ENCODE assay signal across 19 cellular contexts in the genomic region with DNA sequence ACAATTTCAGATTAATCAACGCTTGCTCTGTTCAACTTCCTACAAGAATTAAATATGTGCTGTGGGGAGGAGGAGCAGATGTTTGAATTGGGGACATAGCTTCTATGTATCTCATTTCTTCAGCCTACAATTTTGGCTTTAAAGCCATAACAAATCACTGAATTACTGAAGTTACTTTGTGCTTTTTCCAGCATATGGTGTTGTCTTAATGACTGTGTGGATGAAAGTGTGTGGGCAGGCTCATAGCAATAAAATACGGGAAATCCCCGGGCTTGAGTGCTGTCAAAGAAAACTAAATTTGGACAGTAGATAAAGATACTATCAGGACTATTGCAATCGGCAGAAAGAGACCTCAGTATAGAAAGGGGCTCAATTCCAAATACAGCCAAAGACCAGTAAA. TPM values are rescaled to one million over a fixed set of nuclear protein-coding genes. Genes with fewer than 3 reads are reported as not detected.
DNase-seq lines count a peak whose midpoint lies in the region; ATAC-seq lines count a peak whose summit lies in the region.
"Had no signal": no experiment of that assay in that cellular context is flagged by ENCODE, and none has a peak within 500 bp of the region (broad histone marks: within the 10 kb centered on the region; RNA-seq: fewer than 3 reads in every experiment).

No MANE protein-coding gene starts in this region.

- POLR2A ChIA-PET in activated CD4-positive, alpha-beta T cell treated with anti-CD3 and anti-CD28 coated beads for 36 hours (lab: Charles Lee): no interaction called here

- no peaks in the 10 kb centered on the region for H3K9me3 Mint-ChIP-seq in activated CD4-positive, alpha-beta T cell treated with anti-CD3 and anti-CD28 coated beads for 36 hours (ENCODE audit: low read depth)
- no peaks in the 10 kb centered on the region for H3K9me3 Mint-ChIP-seq in activated T-helper 1 cell treated with anti-CD3 and anti-CD28 coated beads, Interleukin-12 subunit alpha, Interleukin-12 subunit beta, Interleukin-2, Interleukin-4 antibody, amounts not matched to agents 30 ng/mL and 10 ng/mL and 1 ng/mL, durations not matched to agents 14 hours and 24 hours and 36 hours
- peaks cover 2 to 10% of the 10 kb centered on the region in 2 donors for H3K9me3 Mint-ChIP-seq in stimulated activated naive B cell treated with anti-CD40 and anti-IgM and Interleukin-4, amounts not matched to agents 10 μg/mL and 1 μg/mL and 100 μg/mL, for 72 hours
- H3K9me3 Mint-ChIP-seq: activated naive CD4-positive, alpha-beta T cell treated with anti-CD3 and anti-CD28 coated beads, Interleukin-2, amount 50 U/mL, for 24 hours had no signal

- no peak overlapping the region for H3K27ac Mint-ChIP-seq in activated CD4-positive, alpha-beta T cell treated with anti-CD3 and anti-CD28 coated beads for 36 hours
- H3K27ac Mint-ChIP-seq in activated T-helper 1 cell treated with anti-CD3 and anti-CD28 coated beads, Interleukin-12 subunit alpha, Interleukin-12 subunit beta, Interleukin-2, Interleukin-4 antibody, amounts not matched to agents 30 ng/mL and 10 ng/mL and 1 ng/mL, durations not matched to agents 14 hours and 24 hours and 36 hours: no peak overlapping the region
- peak overlapping the region; percentile 93 for H3K27ac Mint-ChIP-seq in stimulated activated naive B cell treated with anti-CD40 and anti-IgM and Interleukin-4, amounts not matched to agents 10 μg/mL and 1 μg/mL and 100 μg/mL, for 72 hours
- H3K27ac Mint-ChIP-seq: activated naive CD4-positive, alpha-beta T cell treated with anti-CD3 and anti-CD28 coated beads, Interleukin-2, amount 50 U/mL, for 24 hours; CD8-positive, alpha-beta memory T cell had no signal

- peaks cover 2% of the 10 kb centered on the region for H3K36me3 Mint-ChIP-seq in activated CD4-positive, alpha-beta T cell treated with anti-CD3 and anti-CD28 coated beads for 36 hours (ENCODE audit: low read depth)
- no peaks in the 10 kb centered on the region for H3K36me3 Mint-ChIP-seq in activated T-helper 1 cell treated with anti-CD3 and anti-CD28 coated beads, Interleukin-12 subunit alpha, Interleukin-12 subunit beta, Interleukin-2, Interleukin-4 antibody, amounts not matched to agents 30 ng/mL and 10 ng/mL and 1 ng/mL, durations not matched to agents 14 hours and 24 hours and 36 hours (ENCODE audit: low read depth)
- peaks cover under 1 to 17% of the 10 kb centered on the region in 2 donors for H3K36me3 Mint-ChIP-seq in stimulated activated naive B cell treated with anti-CD40 and anti-IgM and Interleukin-4, amounts not matched to agents 10 μg/mL and 1 μg/mL and 100 μg/mL, for 72 hours
- H3K36me3 Mint-ChIP-seq: activated naive CD4-positive, alpha-beta T cell treated with anti-CD3 and anti-CD28 coated beads, Interleukin-2, amount 50 U/mL, for 24 hours; brain; CD8-positive, alpha-beta memory T cell had no signal

- ATAC-seq in activated CD4-positive, alpha-beta T cell treated with anti-CD3 and anti-CD28 coated beads for 36 hours: no peak
- ATAC-seq in GM21529 (IDR thresholded peaks at IDR 0.05; ENCODE audit: unreplicated experiment): peak; percentile 44
- peak; percentile 47 to 51 for ATAC-seq in stimulated activated naive B cell treated with anti-CD40 and anti-IgM and Interleukin-4, amounts not matched to agents 10 μg/mL and 1 μg/mL and 100 μg/mL, for 72 hours (replicated peaks)
- no peak for ATAC-seq in GM21360 (IDR thresholded peaks at IDR 0.05; ENCODE audit: unreplicated experiment)
- ATAC-seq in HG03196 (IDR thresholded peaks at IDR 0.05; ENCODE audit: unreplicated experiment): no peak
- ATAC-seq: pancreas had no signal

- CTCF ChIA-PET in activated CD4-positive, alpha-beta T cell treated with anti-CD3 and anti-CD28 coated beads for 36 hours (lab: Charles Lee): no interaction called here

- H3K4me3 Mint-ChIP-seq in activated CD4-positive, alpha-beta T cell treated with anti-CD3 and anti-CD28 coated beads for 36 hours: no peak overlapping the region
- H3K4me3 Mint-ChIP-seq in activated T-helper 1 cell treated with anti-CD3 and anti-CD28 coated beads, Interleukin-12 subunit alpha, Interleukin-12 subunit beta, Interleukin-2, Interleukin-4 antibody, amounts not matched to agents 30 ng/mL and 10 ng/mL and 1 ng/mL, durations not matched to agents 14 hours and 24 hours and 36 hours: peak overlapping the region; percentile 35
- H3K4me3 Mint-ChIP-seq in stimulated activated naive B cell treated with anti-CD40 and anti-IgM and Interleukin-4, amounts not matched to agents 10 μg/mL and 1 μg/mL and 100 μg/mL, for 72 hours: peak overlapping the region; percentile 76 to 84
- H3K4me3 Mint-ChIP-seq: activated naive CD4-positive, alpha-beta T cell treated with anti-CD3 and anti-CD28 coated beads, Interleukin-2, amount 50 U/mL, for 24 hours; brain; CD8-positive, alpha-beta memory T cell had no signal

- peaks cover 5% of the 10 kb centered on the region for H3K4me1 Mint-ChIP-seq in activated CD4-positive, alpha-beta T cell treated with anti-CD3 and anti-CD28 coated beads for 36 hours
- H3K4me1 Mint-ChIP-seq in activated T-helper 1 cell treated with anti-CD3 and anti-CD28 coated beads, Interleukin-12 subunit alpha, Interleukin-12 subunit beta, Interleukin-2, Interleukin-4 antibody, amounts not matched to agents 30 ng/mL and 10 ng/mL and 1 ng/mL, durations not matched to agents 14 hours and 24 hours and 36 hours (ENCODE audit: low read depth): peaks cover 11% of the 10 kb centered on the region
- peaks cover 30 to 42% of the 10 kb centered on the region in 2 donors for H3K4me1 Mint-ChIP-seq in stimulated activated naive B cell treated with anti-CD40 and anti-IgM and Interleukin-4, amounts not matched to agents 10 μg/mL and 1 μg/mL and 100 μg/mL, for 72 hours
- H3K4me1 Mint-ChIP-seq: brain; CD8-positive, alpha-beta memory T cell had no signal

- intact Hi-C loops in activated CD4-positive, alpha-beta T cell treated with anti-CD3 and anti-CD28 coated beads for 36 hours (cut with DNase I, micrococcal nuclease): no loop called here
- intact Hi-C loops in activated T-helper 1 cell treated with anti-CD3 and anti-CD28 coated beads, Interleukin-12 subunit alpha, Interleukin-12 subunit beta, Interleukin-2, Interleukin-4 antibody, amounts not matched to agents 30 ng/mL and 10 ng/mL and 1 ng/mL, durations not matched to agents 14 hours and 24 hours and 36 hours (cut with micrococcal nuclease): no loop called here

- H3K27me3 Mint-ChIP-seq in activated CD4-positive, alpha-beta T cell treated with anti-CD3 and anti-CD28 coated beads for 36 hours: no peaks in the 10 kb centered on the region
- H3K27me3 Mint-ChIP-seq in activated T-helper 1 cell treated with anti-CD3 and anti-CD28 coated beads, Interleukin-12 subunit alpha, Interleukin-12 subunit beta, Interleukin-2, Interleukin-4 antibody, amounts not matched to agents 30 ng/mL and 10 ng/mL and 1 ng/mL, durations not matched to agents 14 hours and 24 hours and 36 hours (ENCODE audit: insufficient read depth): no peaks in the 10 kb centered on the region
- peaks cover 0 to 12% of the 10 kb centered on the region in 2 donors for H3K27me3 Mint-ChIP-seq in stimulated activated naive B cell treated with anti-CD40 and anti-IgM and Interleukin-4, amounts not matched to agents 10 μg/mL and 1 μg/mL and 100 μg/mL, for 72 hours
- H3K27me3 Mint-ChIP-seq: activated naive CD4-positive, alpha-beta T cell treated with anti-CD3 and anti-CD28 coated beads, Interleukin-2, amount 50 U/mL, for 24 hours had no signal

- peak; percentile 8 for DNase-seq in activated CD4-positive, alpha-beta T cell treated with anti-CD3 and anti-CD28 coated beads for 36 hours
- no peak for DNase-seq in activated CD4-positive, alpha-beta T cell treated with anti-CD3 and anti-CD28 coated beads for 48 hours
- no peak for DNase-seq in activated T-helper 1 cell treated with anti-CD3 and anti-CD28 coated beads, Interleukin-12 subunit alpha, Interleukin-12 subunit beta, Interleukin-2, Interleukin-4 antibody, amounts not matched to agents 30 ng/mL and 10 ng/mL and 1 ng/mL, durations not matched to agents 14 hours and 24 hours and 36 hours (ENCODE audit: low spot score)
- DNase-seq in stimulated activated naive B cell treated with anti-CD40 and anti-IgM and Interleukin-4, amounts not matched to agents 10 μg/mL and 1 μg/mL and 100 μg/mL, for 72 hours: no peak
- DNase-seq in stimulated activated CD4-positive, alpha-beta T cell treated with anti-CD3 and anti-CD28 coated beads, Interleukin-2, amount 100 ng/mL, for 48 hours: no peak
- DNase-seq: activated CD4-positive, alpha-beta T cell treated with anti-CD3 and anti-CD28 coated beads, Interleukin-2, amount 50 U/mL, for 48 hours; CD8-positive, alpha-beta memory T cell; cortex of kidney; NCI-H1417; NCI-H2171; pancreas; stimulated activated CD4-positive, alpha-beta T cell treated with anti-CD3 and anti-CD28 coated beads, Interleukin-4, amount 100 ng/mL, for 1 hour; thyroid gland had no signal

RNA-seq across cellular contexts. Expression of a gene that starts 0.9 kb away (rescaled TPM):
- total RNA-seq in activated CD4-positive, alpha-beta T cell treated with anti-CD3 and anti-CD28 coated beads for 36 hours: under 1 TPM in 1 of 2 experiments, not detected in 1; 0.04 TPM
- 0.07 and 0.10 TPM in 2 replicates for total RNA-seq in activated T-helper 1 cell treated with anti-CD3 and anti-CD28 coated beads, Interleukin-12 subunit alpha, Interleukin-12 subunit beta, Interleukin-2, Interleukin-4 antibody, amounts not matched to agents 30 ng/mL and 10 ng/mL and 1 ng/mL, durations not matched to agents 14 hours and 24 hours and 36 hours
- total RNA-seq: CD8-positive, alpha-beta memory T cell; Daoy had no signal

RNA-seq across cellular contexts. Expression of a gene that starts 38.7 kb away (rescaled TPM):
- not detected for total RNA-seq in activated CD4-positive, alpha-beta T cell treated with anti-CD3 and anti-CD28 coated beads for 36 hours
- total RNA-seq in activated T-helper 1 cell treated with anti-CD3 and anti-CD28 coated beads, Interleukin-12 subunit alpha, Interleukin-12 subunit beta, Interleukin-2, Interleukin-4 antibody, amounts not matched to agents 30 ng/mL and 10 ng/mL and 1 ng/mL, durations not matched to agents 14 hours and 24 hours and 36 hours: not detected in 2 replicates
- total RNA-seq: Daoy had no signal

Comparison
In these comparisons a context has a peak if more than half of its experiments do, and no peak if none do; other contexts are left out.
1. ATAC-seq: peak in GM21529 (single experiment) and stimulated activated naive B cell treated with anti-CD40 and anti-IgM and Interleukin-4, amounts not matched to agents 10 μg/mL and 1 μg/mL and 100 μg/mL, for 72 hours (2 of 2); none in activated CD4-positive, alpha-beta T cell treated with anti-CD3 and anti-CD28 coated beads for 36 hours (single experiment), GM21360 (single experiment) and HG03196 (single experiment).